12 cellular contexts compared by ENCODE assay signal in genomic region chr19:50604264-50605073, GRCh38. TPM values are rescaled to one million over a fixed set of nuclear protein-coding genes. Genes with fewer than 3 reads are reported as not detected.
"Had no signal": no experiment of that assay in that cellular context is flagged by ENCODE, and none has a peak within 500 bp of the region (broad histone marks: within the 10 kb centered on the region; RNA-seq: fewer than 3 reads in every experiment).

No MANE protein-coding gene starts in this region.

RNA-seq across cellular contexts. Expression of gene SYT3, which starts 35.2 kb away (rescaled TPM):
- total RNA-seq: fibroblast of villous mesenchyme, subcutaneous adipose tissue, T-helper 17 cell, tibial nerve had no signal
- polyA plus RNA-seq: keratinocyte had no signal

RNA-seq across cellular contexts. Expression of gene LRRC4B, which starts 36.2 kb away (rescaled TPM):
- total RNA-seq: activated naive CD8-positive, alpha-beta T cell treated with anti-CD3 and anti-CD28 coated beads for 36 hours; endothelial cell of umbilical vein; fibroblast of villous mesenchyme; naive thymus-derived CD4-positive, alpha-beta T cell; T-helper 17 cell had no signal
- polyA plus RNA-seq: keratinocyte; naive thymus-derived CD4-positive, alpha-beta T cell had no signal

RNA-seq across cellular contexts. Expression of gene C19orf81, which starts 44.8 kb away (rescaled TPM):
- total RNA-seq: esophagus squamous epithelium, fibroblast of villous mesenchyme, sigmoid colon, spleen, T-helper 17 cell, tibial nerve, vagina had no signal
- polyA plus RNA-seq: keratinocyte, sigmoid colon, spleen had no signal
